ENCODE assay signal across 22 cellular contexts in the genomic region with DNA sequence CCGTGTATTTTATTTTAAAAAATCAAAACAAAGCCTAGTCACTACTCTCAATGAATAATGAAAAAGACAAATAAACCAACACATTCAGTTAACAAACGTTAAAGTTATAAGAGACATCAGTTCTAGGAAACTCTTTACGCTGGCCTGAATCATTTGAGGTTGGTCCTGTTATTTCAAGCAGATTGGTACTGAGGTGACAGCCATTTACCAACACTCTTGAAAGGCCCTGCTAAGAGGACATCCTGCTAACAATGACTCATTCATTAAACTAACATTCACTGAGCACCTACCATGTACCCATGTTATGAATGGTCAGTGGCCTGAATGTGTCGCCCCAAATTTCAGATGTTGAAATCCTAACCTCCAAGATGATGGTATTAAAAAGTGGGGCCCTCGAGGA. TPM values are rescaled to one million over a fixed set of nuclear protein-coding genes. Genes with fewer than 3 reads are reported as not detected.
"Had no signal": no experiment of that assay in that cellular context is flagged by ENCODE, and none has a peak within 500 bp of the region (broad histone marks: within the 10 kb centered on the region; RNA-seq: fewer than 3 reads in every experiment).

No MANE protein-coding gene starts in this region.

- DNase-seq: activated CD4-positive, alpha-beta T cell treated with anti-CD3 and anti-CD28 coated beads for 48 hours; activated CD4-positive, alpha-beta T cell treated with anti-CD3 and anti-CD28 coated beads, Interleukin-2, amount 50 U/mL, for 4 hours; activated CD4-positive, CD25-positive, alpha-beta regulatory T cell treated with anti-CD3 and anti-CD28 coated beads, Interleukin-2, amount 50 U/mL, for 72 hours; activated CD8-positive, alpha-beta memory T cell treated with anti-CD3 and anti-CD28 coated beads, Interleukin-2, amount 10 ng/mL, durations not matched to agents 7 days and 5 days; activated effector memory CD4-positive, alpha-beta T cell treated with anti-CD3 and anti-CD28 coated beads, Interleukin-2, amount 50 U/mL, for 16 hours; activated naive CD4-positive, alpha-beta T cell treated with Interleukin-2 at 50 U/mL for 16 hours; activated naive CD8-positive, alpha-beta T cell treated with anti-CD3 and anti-CD28 coated beads for 36 hours; activated T-cell treated with anti-CD3 and anti-CD28 coated beads, Interleukin-2, amount 50 U/mL, for 24 hours; brain microvascular endothelial cell; cerebellar nuclear complex; Karpas-422; MM.1S; NCI-H1105; NCI-H1436; NCI-H1694 treated with DMSO at 0.1 percent for 48 hours; NCI-H2029 treated with DMSO at 0.1 percent for 48 hours; NCI-H524; SHP77 treated with DMSO at 0.1 percent for 48 hours; T-helper 17 cell; T-helper 9 cell had no signal

- H3K36me3 Mint-ChIP-seq: activated CD8-positive, alpha-beta memory T cell treated with anti-CD3 and anti-CD28 coated beads, Interleukin-2, amount 10 ng/mL, durations not matched to agents 7 days and 5 days; activated naive CD8-positive, alpha-beta T cell treated with anti-CD3 and anti-CD28 coated beads for 36 hours; WTC11 had no signal

- H3K4me3 Mint-ChIP-seq: activated CD8-positive, alpha-beta memory T cell treated with anti-CD3 and anti-CD28 coated beads, Interleukin-2, amount 10 ng/mL, durations not matched to agents 7 days and 5 days; activated naive CD8-positive, alpha-beta T cell treated with anti-CD3 and anti-CD28 coated beads for 36 hours; activated T-cell treated with anti-CD3 and anti-CD28 coated beads, Interleukin-2, amount 50 U/mL, for 24 hours; T-helper 17 cell; WTC11 had no signal

- H3K4me1 Mint-ChIP-seq: activated naive CD8-positive, alpha-beta T cell treated with anti-CD3 and anti-CD28 coated beads for 36 hours; T-helper 17 cell; WTC11 had no signal

- H3K27ac Mint-ChIP-seq: activated CD8-positive, alpha-beta memory T cell treated with anti-CD3 and anti-CD28 coated beads, Interleukin-2, amount 10 ng/mL, durations not matched to agents 7 days and 5 days; activated naive CD8-positive, alpha-beta T cell treated with anti-CD3 and anti-CD28 coated beads for 36 hours; activated T-cell treated with anti-CD3 and anti-CD28 coated beads, Interleukin-2, amount 50 U/mL, for 24 hours; T-helper 17 cell; WTC11 had no signal

- H3K9me3 Mint-ChIP-seq: activated naive CD8-positive, alpha-beta T cell treated with anti-CD3 and anti-CD28 coated beads for 36 hours; activated T-cell treated with anti-CD3 and anti-CD28 coated beads, Interleukin-2, amount 50 U/mL, for 24 hours; WTC11 had no signal

- H3K27me3 Mint-ChIP-seq: activated CD8-positive, alpha-beta memory T cell treated with anti-CD3 and anti-CD28 coated beads, Interleukin-2, amount 10 ng/mL, durations not matched to agents 7 days and 5 days; activated naive CD8-positive, alpha-beta T cell treated with anti-CD3 and anti-CD28 coated beads for 36 hours had no signal

RNA-seq across cellular contexts. Expression of gene ADGRG2, which starts 57.1 kb away (rescaled TPM):
- total RNA-seq: activated CD8-positive, alpha-beta memory T cell treated with anti-CD3 and anti-CD28 coated beads, Interleukin-2, amount 10 ng/mL, durations not matched to agents 7 days and 5 days; activated naive CD8-positive, alpha-beta T cell treated with anti-CD3 and anti-CD28 coated beads for 36 hours; SK-MEL-5; T-helper 17 cell had no signal
